8 cellular contexts compared by ENCODE assay signal in genomic region chr7:2019693-2020511, GRCh38.
DNase-seq lines count a peak whose midpoint lies in the region; ATAC-seq and TF ChIP-seq lines count a peak whose summit lies in the region.

No MANE protein-coding gene starts in this region.

- peaks cover 6% of the 10 kb centered on the region for H3K36me3 Mint-ChIP-seq in CD8-positive, alpha-beta T cell

- H3K4ac ChIP-seq in mesenchymal stem cell (ENCODE audit: low read depth in 1 of 2, low read length in 2 of 2) = no peak overlapping the region

- peaks cover 1% of the 10 kb centered on the region for H3K9me3 ChIP-seq in CD8-positive, alpha-beta T cell (ENCODE audit: low read length)
- no peaks in the 10 kb centered on the region; the same call in 1 of the 2 replicates for H3K9me3 ChIP-seq in SJCRH30 (replicated peaks)
- peaks cover 3 to 7% of the 10 kb centered on the region in 2 donors for H3K9me3 ChIP-seq in breast epithelium
- peaks cover 9% of the 10 kb centered on the region for H3K9me3 ChIP-seq in mesenchymal stem cell (ENCODE audit: control insufficient read depth, low read length)
- H3K9me3 ChIP-seq in thyroid gland = no peaks in the 10 kb centered on the region
- no peaks in the 10 kb centered on the region for H3K9me3 ChIP-seq in MM.1S (replicated peaks; ENCODE audit: insufficient read depth, low read length)

- no peaks in the 10 kb centered on the region for H3K36me3 ChIP-seq in CD8-positive, alpha-beta T cell (ENCODE audit: insufficient read depth, low read length)
- H3K36me3 ChIP-seq in SJCRH30 (no peaks in the 10 kb centered on the region), breast epithelium (no peaks in the 10 kb centered on the region), mesenchymal stem cell (ENCODE audit: control insufficient read depth in 1 of 2, insufficient read depth in 2 of 2, low read depth in 1 of 2, low read length in 2 of 2) (peaks cover 4 to 8% of the 10 kb centered on the region in 2 experiments), thyroid gland (no peaks in the 10 kb centered on the region), MM.1S (replicated peaks; ENCODE audit: insufficient read depth, low read length) (no peaks in the 10 kb centered on the region)

- no peaks in the 10 kb centered on the region for H3K27me3 ChIP-seq in CD8-positive, alpha-beta T cell (ENCODE audit: insufficient read depth, low read length)
- no peaks in the 10 kb centered on the region for H3K27me3 ChIP-seq in SJCRH30
- no peaks in the 10 kb centered on the region for H3K27me3 ChIP-seq in breast epithelium
- H3K27me3 ChIP-seq in mesenchymal stem cell (ENCODE audit: control insufficient read depth in 1 of 2, insufficient read depth in 1 of 2, low read length in 2 of 2) = no peaks in the 10 kb centered on the region
- H3K27me3 ChIP-seq in thyroid gland = no peaks in the 10 kb centered on the region
- H3K27me3 ChIP-seq in MM.1S (replicated peaks; ENCODE audit: insufficient read depth, low read length) = no peaks in the 10 kb centered on the region

- H4K8ac ChIP-seq in mesenchymal stem cell (ENCODE audit: low read length) = no peak overlapping the region

- no peak for TF ChIP-seq CTCF in CD8-positive, alpha-beta T cell (IDR thresholded peaks at IDR 0.05)
- TF ChIP-seq CTCF in breast epithelium (IDR thresholded peaks at IDR 0.05) (no peak), thyroid gland (IDR thresholded peaks at IDR 0.05) (no peak), MM.1S (IDR thresholded peaks at IDR 0.05; ENCODE audit: low read length) (no peak)

- H3K27ac Mint-ChIP-seq in CD8-positive, alpha-beta T cell = peak overlapping the region; percentile 81

- H3K4me1 ChIP-seq in CD8-positive, alpha-beta T cell (ENCODE audit: insufficient read depth, low read length) = peaks cover 19% of the 10 kb centered on the region
- H3K4me1 ChIP-seq in SJCRH30 (peaks cover 3% of the 10 kb centered on the region; the same call in 1 of the 2 replicates), breast epithelium (no peaks in the 10 kb centered on the region), mesenchymal stem cell (ENCODE audit: control insufficient read depth, insufficient read depth, low read depth, low read length) (peaks cover 23% of the 10 kb centered on the region), thyroid gland (no peaks in the 10 kb centered on the region), MM.1S (ENCODE audit: low read length) (no peaks in the 10 kb centered on the region)

- H3K4me2 ChIP-seq in mesenchymal stem cell (ENCODE audit: low read length, poor library complexity, severe bottlenecking) (no peak overlapping the region), MM.1S (ENCODE audit: low read depth, low read length) (no peak overlapping the region)

- H3K4me3 Mint-ChIP-seq in CD8-positive, alpha-beta T cell = peak overlapping the region; percentile 69

- no peak overlapping the region for H2BK120ac ChIP-seq in mesenchymal stem cell (ENCODE audit: low read depth, low read length)

- no peaks in the 10 kb centered on the region for H3K27me3 Mint-ChIP-seq in CD8-positive, alpha-beta T cell (ENCODE audit: low read depth)

- H3K23ac ChIP-seq in mesenchymal stem cell (ENCODE audit: low read length in 2 of 2) = peak overlapping the region in 1 of 2 experiments; percentile 40

- peak overlapping the region in 1 of 2 experiments; percentile 83 for H3K18ac ChIP-seq in mesenchymal stem cell (ENCODE audit: low read depth in 1 of 2, low read length in 2 of 2)

- POLR2A ChIA-PET in CD8-positive, alpha-beta T cell (lab: Charles Lee) = no interaction called here

- H2AFZ ChIP-seq in mesenchymal stem cell (ENCODE audit: low read depth, low read length) = no peak overlapping the region
- H2AFZ ChIP-seq in MM.1S (ENCODE audit: low read length) = no peak overlapping the region

- peak overlapping the region; percentile 86 for H3K9ac ChIP-seq in mesenchymal stem cell (ENCODE audit: low read length)
- no peak overlapping the region for H3K9ac ChIP-seq in MM.1S (ENCODE audit: low read length)

- CTCF ChIA-PET in CD8-positive, alpha-beta T cell (lab: Charles Lee) = no interaction called here

- peak overlapping the region; percentile 18 for H3K27ac ChIP-seq in CD8-positive, alpha-beta T cell (ENCODE audit: low read depth, low read length)
- H3K27ac ChIP-seq in SJCRH30 (peak overlapping the region; percentile 74), breast epithelium (peak overlapping the region; percentile 62 to 91), mesenchymal stem cell (ENCODE audit: low read length, poor library complexity, severe bottlenecking) (no peak overlapping the region), thyroid gland (peak overlapping the region in 2 of 3 donors; percentile 17 to 28), MM.1S (ENCODE audit: low read length) (no peak overlapping the region)

- peak overlapping the region; percentile 88 for H4K91ac ChIP-seq in mesenchymal stem cell (ENCODE audit: low read length)

- intact Hi-C loops in CD8-positive, alpha-beta T cell (cut with DNase I, micrococcal nuclease) = loop anchor here (1.0 to 5.0 kb wide), 4 partner anchors 17 to 99 kb away; no protein-coding TSS in a partner anchor
- intact Hi-C loops in breast epithelium (cut with DNase I; ENCODE audit: low total_unique reads) = no loop called here
- intact Hi-C loops in thyroid gland (cut with DNase I) = no loop called here

- TF ChIP-seq POLR2A in breast epithelium (IDR thresholded peaks at IDR 0.05) = no peak
- no peak for TF ChIP-seq POLR2A in thyroid gland (IDR thresholded peaks at IDR 0.05)

- no peaks in the 10 kb centered on the region for H3K9me2 ChIP-seq in MM.1S (replicated peaks; ENCODE audit: insufficient read depth, low read length)

- peaks cover 23% of the 10 kb centered on the region for H3K4me1 Mint-ChIP-seq in CD8-positive, alpha-beta T cell (ENCODE audit: low read depth)

- H3K79me1 ChIP-seq in mesenchymal stem cell (replicated peaks; ENCODE audit: low read length, poor library complexity, severe bottlenecking) = peaks cover 24% of the 10 kb centered on the region

- no peaks in the 10 kb centered on the region for H4K20me1 ChIP-seq in MM.1S (ENCODE audit: insufficient read depth, low read length)

- WGBS in mesenchymal stem cell = 83% methylated on average over 44 of the region's 44 CpGs
- 82 to 84% methylated on average over 25 to 28 of the region's 44 CpGs for WGBS in thyroid gland, 2 donors

- no peak overlapping the region for H2AK5ac ChIP-seq in mesenchymal stem cell (ENCODE audit: low read length, severe bottlenecking)

- H2BK15ac ChIP-seq in mesenchymal stem cell (ENCODE audit: low read depth, poor library complexity, severe bottlenecking) = no peak overlapping the region

- no peaks in the 10 kb centered on the region for H3F3A ChIP-seq in MM.1S (ENCODE audit: insufficient read depth, low read length)

- peak overlapping the region; percentile 38 to 60 for H2BK12ac ChIP-seq in mesenchymal stem cell (ENCODE audit: low read length in 2 of 2)

- peak overlapping the region in 1 of 2 experiments; percentile 84 for H3K14ac ChIP-seq in mesenchymal stem cell (ENCODE audit: low read length in 2 of 2)

- H2BK5ac ChIP-seq in mesenchymal stem cell (ENCODE audit: low read depth, low read length, poor library complexity, severe bottlenecking) = no peak overlapping the region

- H3K9me3 Mint-ChIP-seq in CD8-positive, alpha-beta T cell = peaks cover 4% of the 10 kb centered on the region

- DNase-seq in CD8-positive, alpha-beta T cell = peak in 4 of 7 experiments; percentile 25 to 77 (median 63)
- peak; percentile 84 for DNase-seq in H4 (ENCODE audit: low spot score)
- peak; percentile 72 for DNase-seq in SJCRH30
- no peak for DNase-seq in breast epithelium (ENCODE audit: low spot score in 2 of 2)
- DNase-seq in mesenchymal stem cell = peak; percentile 77
- peak; percentile 9 to 10 for DNase-seq in thyroid gland
- no peak for DNase-seq in middle frontal gyrus (ENCODE audit: extremely low spot score, low spot score)
- DNase-seq in MM.1S = no peak

- H3K79me2 ChIP-seq in MM.1S (ENCODE audit: low read length) = no peaks in the 10 kb centered on the region

- H3K4me3 ChIP-seq in CD8-positive, alpha-beta T cell (ENCODE audit: low read depth, low read length) = peak overlapping the region; percentile 26
- peak overlapping the region; percentile 37 for H3K4me3 ChIP-seq in SJCRH30
- peak overlapping the region; percentile 18 to 50 (median 25) for H3K4me3 ChIP-seq in breast epithelium
- H3K4me3 ChIP-seq in mesenchymal stem cell (ENCODE audit: insufficient read depth in 1 of 2, low read depth in 1 of 2, low read length in 2 of 2) = peak overlapping the region; percentile 22 to 27
- H3K4me3 ChIP-seq in thyroid gland (replicated peaks in 1 of 3) = no peak overlapping the region
- no peak overlapping the region for H3K4me3 ChIP-seq in MM.1S (ENCODE audit: low read length)

- ATAC-seq in CD8-positive, alpha-beta T cell = peak; percentile 92

Comparison
In these comparisons a context has a peak if more than half of its experiments do, and no peak if none do; other contexts are left out.
1. DNase-seq: peak in CD8-positive, alpha-beta T cell (4 of 7), H4 (single experiment), SJCRH30 (2 of 2), mesenchymal stem cell (single experiment) and thyroid gland (2 of 2); none in breast epithelium (0 of 2), middle frontal gyrus (single experiment) and MM.1S (single experiment).
2. H3K27ac ChIP-seq: peak in CD8-positive, alpha-beta T cell (single experiment), SJCRH30 (single experiment), breast epithelium (2 of 2) and thyroid gland (2 of 3); none in mesenchymal stem cell (single experiment) and MM.1S (single experiment).
3. H3K4me3 ChIP-seq: peak in CD8-positive, alpha-beta T cell (single experiment), SJCRH30 (single experiment), breast epithelium (3 of 3) and mesenchymal stem cell (2 of 2); none in thyroid gland (0 of 3) and MM.1S (single experiment).
4. intact Hi-C loops: an anchor here in CD8-positive, alpha-beta T cell (1.0 to 5.0 kb wide); none called in breast epithelium and thyroid gland.